Comparison of ENCODE assay signal across 7 cellular contexts in the genomic region with DNA sequence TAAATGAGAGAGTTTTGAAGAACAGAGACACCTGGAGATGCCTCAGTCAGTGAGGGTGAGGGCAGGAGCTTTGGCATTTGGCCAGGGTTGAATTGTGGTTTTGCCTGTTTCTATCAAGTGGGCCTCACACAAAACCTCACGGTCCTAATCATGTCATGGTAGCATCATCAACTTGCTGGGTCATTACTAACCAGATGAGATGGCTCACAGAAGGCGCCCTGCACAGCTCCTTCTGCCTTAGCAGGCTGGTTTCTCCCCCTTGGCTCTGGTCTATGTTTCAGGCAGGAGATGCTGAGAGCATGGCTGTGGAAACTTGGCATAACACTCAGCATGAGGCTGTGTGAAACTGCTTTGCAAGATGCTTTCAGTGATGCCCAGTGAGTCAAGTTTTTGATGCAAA.
DNase-seq lines count a peak whose midpoint lies in the region; ATAC-seq and TF ChIP-seq lines count a peak whose summit lies in the region.

No MANE protein-coding gene starts in this region.

- intact Hi-C loops in left lung (cut with DNase I), result no loop called here

- no peak overlapping the region for H3K4me3 Mint-ChIP-seq in activated T-cell treated with anti-CD3 and anti-CD28 coated beads, Interleukin-2, amount 50 U/mL, for 4 hours

- ATAC-seq in GM18505 (IDR thresholded peaks at IDR 0.05; ENCODE audit: unreplicated experiment) (peak; percentile 82), GM21786 (IDR thresholded peaks at IDR 0.05; ENCODE audit: unreplicated experiment) (peak; percentile 89), left lung (no peak)
- ATAC-seq in activated T-cell treated with anti-CD3 and anti-CD28 coated beads, Interleukin-2, amount 50 U/mL, for 4 hours, result peak; percentile 89 to 95

- H3K4me1 Mint-ChIP-seq in activated T-cell treated with anti-CD3 and anti-CD28 coated beads, Interleukin-2, amount 50 U/mL, for 4 hours (ENCODE audit: low read depth), result peaks cover 5% of the 10 kb centered on the region

- H3K27me3 ChIP-seq in left lung, result no peaks in the 10 kb centered on the region

- H3K36me3 Mint-ChIP-seq in activated T-cell treated with anti-CD3 and anti-CD28 coated beads, Interleukin-2, amount 50 U/mL, for 4 hours (ENCODE audit: insufficient read depth), result peaks cover 17% of the 10 kb centered on the region

- no peak for TF ChIP-seq CTCF in left lung (IDR thresholded peaks at IDR 0.05)

- no peaks in the 10 kb centered on the region for H3K9me3 ChIP-seq in left lung

- no peaks in the 10 kb centered on the region for H3K36me3 ChIP-seq in left lung

- H3K4me3 ChIP-seq in left lung, result no peak overlapping the region

- TF ChIP-seq POLR2A in GM18505 (IDR thresholded peaks at IDR 0.05; ENCODE audit: borderline replicate concordance, extremely low read depth, insufficient read depth, insufficient read length), result no peak

- no peak overlapping the region for H3K27ac ChIP-seq in left lung

- H3K9me3 Mint-ChIP-seq in activated T-cell treated with anti-CD3 and anti-CD28 coated beads, Interleukin-2, amount 50 U/mL, for 4 hours, result no peaks in the 10 kb centered on the region

- H3K4me1 ChIP-seq in left lung, result no peaks in the 10 kb centered on the region

- DNase-seq in M059J (ENCODE audit: low read depth), result peak; percentile 85
- DNase-seq in activated T-cell treated with anti-CD3 and anti-CD28 coated beads, Interleukin-2, amount 50 U/mL, for 4 hours, result no peak
- DNase-seq in stimulated activated CD4-positive, alpha-beta T cell treated with anti-CD3 and anti-CD28 coated beads, Interleukin-15, amount 100 ng/mL, for 24 hours, result peak; percentile 64
- no peak for DNase-seq in left lung
- no peak for DNase-seq in dedifferentiated amniotic fluid mesenchymal stem cell (ENCODE audit: extremely low spot score)

- no peaks in the 10 kb centered on the region for H3K27me3 Mint-ChIP-seq in activated T-cell treated with anti-CD3 and anti-CD28 coated beads, Interleukin-2, amount 50 U/mL, for 4 hours (ENCODE audit: low read depth)

Comparison
In these comparisons a context has a peak if more than half of its experiments do, and no peak if none do; other contexts are left out.
1. DNase-seq: peak in M059J (single experiment) and stimulated activated CD4-positive, alpha-beta T cell treated with anti-CD3 and anti-CD28 coated beads, Interleukin-15, amount 100 ng/mL, for 24 hours (single experiment); none in activated T-cell treated with anti-CD3 and anti-CD28 coated beads, Interleukin-2, amount 50 U/mL, for 4 hours (single experiment), left lung (0 of 2) and dedifferentiated amniotic fluid mesenchymal stem cell (single experiment).